23 cellular contexts compared by ENCODE assay signal in the genomic region with DNA sequence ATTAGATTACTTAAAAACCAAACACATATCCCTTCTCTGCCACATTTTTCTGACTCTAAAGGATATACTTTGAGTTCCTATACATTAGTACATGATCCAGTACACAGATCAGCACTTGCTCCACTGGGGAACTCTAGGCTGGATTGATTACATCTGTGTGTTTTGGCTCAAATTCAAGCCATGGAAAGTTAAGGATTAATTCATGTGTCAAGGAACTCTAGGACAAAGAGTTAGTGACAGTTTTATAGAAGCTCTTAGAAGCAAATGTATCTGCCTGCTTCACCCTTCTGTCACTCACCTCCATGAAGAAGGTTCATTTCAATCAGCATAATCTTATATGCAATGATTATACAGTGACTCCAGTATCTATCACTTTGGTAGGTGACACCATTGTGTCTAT. TPM values are rescaled to one million over a fixed set of nuclear protein-coding genes. Genes with fewer than 3 reads are reported as not detected.
A peak's percentile ranks its signal among the peaks of the same experiment; 100 is the strongest.
DNase-seq lines count a peak whose midpoint lies in the region; ATAC-seq, FAIRE-seq and TF ChIP-seq lines count a peak whose summit lies in the region.
"Had no signal": no experiment of that assay in that cellular context is flagged by ENCODE, and none has a peak within 500 bp of the region (broad histone marks: within the 10 kb centered on the region; RNA-seq: fewer than 3 reads in every experiment).

No MANE protein-coding gene starts in this region.

- intact Hi-C loops in K562 (cut with micrococcal nuclease), result no loop called here

- TF ChIP-seq CTCF in A549 (IDR thresholded peaks at IDR 0.05), result no peak
- no peak for TF ChIP-seq CTCF in K562 (IDR thresholded peaks at IDR 0.05 in 2 of 3, conservative IDR thresholded peaks at IDR 0.05 in 1 of 3; ENCODE audit: insufficient read depth in 2 of 3, low read depth in 1 of 3, low read length in 3 of 3)
- no peak for TF ChIP-seq CTCF in endothelial cell (IDR thresholded peaks at IDR 0.05; ENCODE audit: unreplicated experiment)
- no peak for TF ChIP-seq CTCF in GM13977 (IDR thresholded peaks at IDR 0.05; ENCODE audit: extremely low read depth, insufficient read depth, missing control alignments)

- no peak for ATAC-seq in A549
- ATAC-seq in K562, result no peak
- ATAC-seq in HG03097 (IDR thresholded peaks at IDR 0.05; ENCODE audit: low FRiP score, unreplicated experiment), result no peak
- no peak for ATAC-seq in HG02759 (IDR thresholded peaks at IDR 0.05; ENCODE audit: unreplicated experiment)
- ATAC-seq: activated CD8-positive, alpha-beta T cell treated with anti-CD3 and anti-CD28 coated beads, Interleukin-2, amount 10 ng/mL, durations not matched to agents 7 days and 5 days; natural killer cell treated with Interleukin-12 subunit alpha and Interleukin-12 subunit beta and Interleukin-15 and Interleukin-18, amount 100 ng/mL, for 72 hours; sciatic nerve had no signal

- CTCF ChIA-PET in A549 (lab: Yijun Ruan, JAX) (no interaction called here), K562 (lab: Yijun Ruan, JAX; ENCODE audit: low intra/inter-chr PET ratio) (no interaction called here)

- H3K4me2 ChIP-seq in A549 (peak overlapping the region; percentile 27; the same call in 2 of the 3 replicates), K562 (ENCODE audit: insufficient read depth, low read length) (no peak overlapping the region)

- POLR2A ChIA-PET in A549 (lab: Yijun Ruan, JAX), result no interaction called here
- POLR2A ChIA-PET in K562 (lab: Yijun Ruan, JAX), result no interaction called here

- no peaks in the 10 kb centered on the region for H3K27me3 ChIP-seq in K562 (ENCODE audit: control insufficient read depth in 2 of 2, insufficient read depth in 2 of 2, low read length in 2 of 2)

- no peak for TF ChIP-seq RAD21 in A549 (conservative IDR thresholded peaks at IDR 0.05 in 1 of 2, IDR thresholded peaks at IDR 0.05 in 1 of 2)
- no peak for TF ChIP-seq RAD21 in K562 (CRISPR knock-in tag; conservative IDR thresholded peaks at IDR 0.05 in 1 of 2, IDR thresholded peaks at IDR 0.05 in 1 of 2)

- H3K27ac Mint-ChIP-seq in endothelial cell (ENCODE audit: unreplicated experiment), result no peak overlapping the region
- H3K27ac Mint-ChIP-seq: activated CD8-positive, alpha-beta T cell treated with anti-CD3 and anti-CD28 coated beads, Interleukin-2, amount 10 ng/mL, durations not matched to agents 7 days and 5 days; activated T-cell treated with anti-CD3 and anti-CD28 coated beads, Interleukin-2, amount 50 U/mL, for 24 hours; natural killer cell treated with Interleukin-12 subunit alpha and Interleukin-12 subunit beta and Interleukin-15 and Interleukin-18, amount 100 ng/mL, for 72 hours had no signal

- H3K9me1 ChIP-seq in K562 (ENCODE audit: control insufficient read depth, insufficient read depth, low read length), result no peaks in the 10 kb centered on the region

- H3K9me3 Mint-ChIP-seq in endothelial cell (ENCODE audit: unreplicated experiment), result no peaks in the 10 kb centered on the region
- H3K9me3 Mint-ChIP-seq: activated T-cell treated with anti-CD3 and anti-CD28 coated beads, Interleukin-2, amount 50 U/mL, for 24 hours; natural killer cell treated with Interleukin-12 subunit alpha and Interleukin-12 subunit beta and Interleukin-15 and Interleukin-18, amount 100 ng/mL, for 72 hours had no signal

- no peak overlapping the region for H3K27ac ChIP-seq in A549
- no peak overlapping the region for H3K27ac ChIP-seq in K562 (ENCODE audit: extremely low read depth, low read depth, low read length)

- DNase-seq in A549 (ENCODE audit: low read depth in 1 of 2, low spot score in 1 of 2) (no peak), HT-29 (ENCODE audit: low spot score) (peak; percentile 85), K562 (ENCODE audit: extremely low read depth in 1 of 4, low spot score in 3 of 4) (no peak), lung microvascular endothelial cell (ENCODE audit: low read depth in 2 of 2) (peak; percentile 19 to 22), endothelial cell (ENCODE audit: low spot score) (no peak), GM13977 (ENCODE audit: low spot score) (no peak)
- DNase-seq: activated CD4-positive, alpha-beta T cell treated with anti-CD3 and anti-CD28 coated beads for 1 hour; activated CD8-positive, alpha-beta T cell treated with anti-CD3 and anti-CD28 coated beads, Interleukin-2, amount 10 ng/mL, durations not matched to agents 7 days and 5 days; activated T-cell treated with anti-CD3 and anti-CD28 coated beads, Interleukin-2, amount 50 U/mL, for 24 hours; C1 segment of cervical spinal cord; Calu3; H7; kidney; NCI-H1105 treated with DMSO at 0.1 percent for 48 hours; NCI-H2081 treated with DMSO at 0.1 percent for 48 hours; NCI-H510A; Right ventricle myocardium superior; SW 1271 had no signal

- BruUV-seq in K562 (replicated peaks; lab: Mats Ljungman, UMichigan), result no TSS peak

- H3K9me3 ChIP-seq in A549 (no peaks in the 10 kb centered on the region), K562 (replicated peaks; ENCODE audit: control insufficient read depth, insufficient read depth, low read depth, low read length) (no peaks in the 10 kb centered on the region)

- no peak overlapping the region for H2AFZ ChIP-seq in K562 (ENCODE audit: low read depth, low read length)

- peaks cover 21% of the 10 kb centered on the region for H3K4me1 ChIP-seq in A549
- peaks cover 0 to 7% of the 10 kb centered on the region in 2 experiments; a peak in 1 of 5 replicates for H3K4me1 ChIP-seq in K562 (replicated peaks in 1 of 2; ENCODE audit: control insufficient read depth in 2 of 2, insufficient read depth in 2 of 2, low read length in 2 of 2)

- H3K36me3 ChIP-seq in K562 (ENCODE audit: control insufficient read depth, insufficient read depth, low read length), result no peaks in the 10 kb centered on the region

- no peaks in the 10 kb centered on the region for H4K20me1 ChIP-seq in K562 (replicated peaks; ENCODE audit: control insufficient read depth, insufficient read depth, low read length)

- TF ChIP-seq POLR2A in A549 (IDR thresholded peaks at IDR 0.05; ENCODE audit: low read length) (no peak), K562 (conservative IDR thresholded peaks at IDR 0.05) (no peak)

- in situ Hi-C loops in K562 (cut with MboI), result no loop called here
- in situ Hi-C loops in GM13977 (cut with MboI; ENCODE audit: low pct_unique_long_range_greater_than_20kb, low sequenced_read_pairs, unreplicated experiment), result no loop called here

- FAIRE-seq in A549 (lab: Jason Lieb, UNC), result no peak
- FAIRE-seq in K562 (lab: Jason Lieb, UNC), result no peak
- FAIRE-seq: kidney, TTC549 had no signal

- H3K9ac ChIP-seq in K562 (ENCODE audit: insufficient read depth in 1 of 2, low read depth in 2 of 2, low read length in 2 of 2), result no peak overlapping the region

- TF ChIP-seq EP300 in A549 (IDR thresholded peaks at IDR 0.05) (no peak), K562 (IDR thresholded peaks at IDR 0.05; ENCODE audit: low read length) (no peak)

- H3K36me3 Mint-ChIP-seq in endothelial cell (ENCODE audit: low read depth, unreplicated experiment), result no peaks in the 10 kb centered on the region
- H3K36me3 Mint-ChIP-seq: natural killer cell treated with Interleukin-12 subunit alpha and Interleukin-12 subunit beta and Interleukin-15 and Interleukin-18, amount 100 ng/mL, for 72 hours had no signal

- H3K4me3 ChIP-seq in A549, result no peak overlapping the region
- H3K4me3 ChIP-seq in K562, result no peak overlapping the region

- peaks cover 10% of the 10 kb centered on the region for H3K79me2 ChIP-seq in K562 (ENCODE audit: control insufficient read depth, insufficient read depth, low read length)

- H3K27me3 Mint-ChIP-seq in endothelial cell (ENCODE audit: unreplicated experiment), result peaks cover 4% of the 10 kb centered on the region
- H3K27me3 Mint-ChIP-seq: activated T-cell treated with anti-CD3 and anti-CD28 coated beads, Interleukin-2, amount 50 U/mL, for 24 hours; natural killer cell treated with Interleukin-12 subunit alpha and Interleukin-12 subunit beta and Interleukin-15 and Interleukin-18, amount 100 ng/mL, for 72 hours had no signal

- H3K4me3 Mint-ChIP-seq in endothelial cell (ENCODE audit: unreplicated experiment), result no peak overlapping the region
- H3K4me3 Mint-ChIP-seq: activated CD8-positive, alpha-beta T cell treated with anti-CD3 and anti-CD28 coated beads, Interleukin-2, amount 10 ng/mL, durations not matched to agents 7 days and 5 days; activated T-cell treated with anti-CD3 and anti-CD28 coated beads, Interleukin-2, amount 50 U/mL, for 24 hours; natural killer cell treated with Interleukin-12 subunit alpha and Interleukin-12 subunit beta and Interleukin-15 and Interleukin-18, amount 100 ng/mL, for 72 hours had no signal

- peaks cover 4% of the 10 kb centered on the region for H3K4me1 Mint-ChIP-seq in endothelial cell (ENCODE audit: unreplicated experiment)

RNA-seq across cellular contexts. Expression of gene SCFD2, which starts 43.2 kb away (rescaled TPM):
- polyA plus RNA-seq in A549 (2011; rRNA removed) (10.8 and 12.1 TPM in 2 replicates), A549 (2017; fragmentation: RNase III; extraction: RNeasy Plus Mini Kit Qiagen cat#74134 plus additional on column Dnase treatment) (7.6 to 8.2 TPM (median 7.7 TPM) in 3 replicates), K562 (2011; rRNA removed) (18.1 and 24.4 TPM in 2 replicates), K562 (2014; fragmentation: Illumina TruSeq; extraction: Trizol) (17.2 and 20.7 TPM in 2 replicates), K562 (2014; fragmentation: Nextera tagmentation; extraction: Ambion mirVana) (1 to 10 TPM; 5.7 to 7.4 TPM), K562 (2014; rRNA removed) (19.9 and 23.9 TPM in 2 replicates)
- polyA plus RNA-seq in A549 (2012; cell fraction: cytosol; rRNA removed), result 12.6 and 12.8 TPM in 2 replicates
- polyA plus RNA-seq in A549 (2012; cell fraction: nucleus; rRNA removed), result 16.8 and 20.2 TPM in 2 replicates
- polyA minus RNA-seq in A549 (2011; rRNA and poly(A)+ RNA removed), result 36.0 and 40.2 TPM in 2 replicates
- total RNA-seq in HT-29 (2014; rRNA removed; shearing (Covaris generic)), result 32.7 and 33.1 TPM in 2 replicates
- total RNA-seq in K562 (2011; cell fraction: chromatin; rRNA removed; ENCODE audit: low replicate concordance), result 83.4 and 106 TPM in 2 replicates
- 65.0 and 69.3 TPM in 2 replicates for total RNA-seq in K562 (2011; cell fraction: nucleolus; rRNA removed)
- 53.5 and 63.7 TPM in 2 replicates for total RNA-seq in K562 (2011; cell fraction: nucleoplasm; rRNA removed)
- total RNA-seq in K562 (2014; rRNA removed) (30.3 and 32.6 TPM in 2 replicates), K562 (2014; rRNA removed; fragmentation: Illumina TruSeq; extraction: Trizol) (20.7 and 22.8 TPM in 2 replicates), K562 (2015; rRNA removed; fragmentation: Illumina TruSeq; extraction: Trizol) (26.2 and 29.2 TPM in 2 replicates), K562 (2021) (29.7 and 30.3 TPM in 2 replicates), lung microvascular endothelial cell (6.8 and 11.3 TPM in 2 replicates), endothelial cell (ENCODE audit: unreplicated experiment) (13.6 TPM)
- 18.7 and 32.1 TPM in 2 replicates for polyA plus RNA-seq in K562 (2011; cell fraction: cytosol; rRNA removed)
- polyA plus RNA-seq in K562 (2011; cell fraction: nucleus; rRNA removed), result 23.8 and 25.6 TPM in 2 replicates
- 12.4 and 21.9 TPM in 2 replicates for polyA plus RNA-seq in K562 (2012)
- 58.2 and 59.2 TPM in 2 replicates for polyA minus RNA-seq in K562 (2011; rRNA and poly(A)+ RNA removed)
- 14.2 and 21.4 TPM in 2 replicates for polyA minus RNA-seq in K562 (2011; cell fraction: cytosol; rRNA and poly(A)+ RNA removed)
- polyA minus RNA-seq in K562 (2011; cell fraction: nucleus; rRNA and poly(A)+ RNA removed), result 79.8 and 98.5 TPM in 2 replicates

RNA-seq across cellular contexts. Expression of gene FIP1L1, which starts 54.7 kb away (rescaled TPM):
- polyA plus RNA-seq in A549 (2011; rRNA removed), result 26.9 and 27.9 TPM in 2 replicates
- polyA plus RNA-seq in A549 (2012; cell fraction: cytosol; rRNA removed), result 12.0 and 12.2 TPM in 2 replicates
- polyA plus RNA-seq in A549 (2012; cell fraction: nucleus; rRNA removed), result 9.9 and 19.2 TPM in 2 replicates
- polyA plus RNA-seq in A549 (2017; fragmentation: RNase III; extraction: RNeasy Plus Mini Kit Qiagen cat#74134 plus additional on column Dnase treatment), result 38.4 to 40.5 TPM (median 39.0 TPM) in 3 replicates
- 27.6 and 29.3 TPM in 2 replicates for polyA minus RNA-seq in A549 (2011; rRNA and poly(A)+ RNA removed)
- total RNA-seq in HT-29 (2014; rRNA removed; shearing (Covaris generic)), result 29.7 and 34.6 TPM in 2 replicates
- total RNA-seq in K562 (2011; cell fraction: chromatin; rRNA removed; ENCODE audit: low replicate concordance), result 47.3 and 112 TPM in 2 replicates
- total RNA-seq in K562 (2011; cell fraction: nucleolus; rRNA removed), result 26.2 and 27.8 TPM in 2 replicates
- total RNA-seq in K562 (2011; cell fraction: nucleoplasm; rRNA removed), result 57.4 and 93.0 TPM in 2 replicates
- 72.0 and 78.8 TPM in 2 replicates for total RNA-seq in K562 (2014; rRNA removed)
- total RNA-seq in K562 (2014; rRNA removed; fragmentation: Illumina TruSeq; extraction: Trizol), result 132 and 156 TPM in 2 replicates
- 130 and 133 TPM in 2 replicates for total RNA-seq in K562 (2015; rRNA removed; fragmentation: Illumina TruSeq; extraction: Trizol)
- total RNA-seq in K562 (2021), result 72.3 and 74.8 TPM in 2 replicates
- polyA plus RNA-seq in K562 (2011; rRNA removed), result 26.9 and 34.6 TPM in 2 replicates
- 22.9 and 30.1 TPM in 2 replicates for polyA plus RNA-seq in K562 (2011; cell fraction: cytosol; rRNA removed)
- 44.2 and 44.3 TPM in 2 replicates for polyA plus RNA-seq in K562 (2011; cell fraction: nucleus; rRNA removed)
- 56.6 and 70.9 TPM in 2 replicates for polyA plus RNA-seq in K562 (2012)
- 122 and 137 TPM in 2 replicates for polyA plus RNA-seq in K562 (2014; fragmentation: Illumina TruSeq; extraction: Trizol)
- 10 to 100 TPM; 35.3 TPM for polyA plus RNA-seq in K562 (2014; fragmentation: Nextera tagmentation; extraction: Ambion mirVana)
- 59.3 and 67.0 TPM in 2 replicates for polyA plus RNA-seq in K562 (2014; rRNA removed)
- polyA minus RNA-seq in K562 (2011; rRNA and poly(A)+ RNA removed), result 69.6 and 76.5 TPM in 2 replicates
- polyA minus RNA-seq in K562 (2011; cell fraction: cytosol; rRNA and poly(A)+ RNA removed), result 24.6 and 24.7 TPM in 2 replicates
- polyA minus RNA-seq in K562 (2011; cell fraction: nucleus; rRNA and poly(A)+ RNA removed), result 61.9 and 94.4 TPM in 2 replicates
- 37.9 and 61.3 TPM in 2 replicates for total RNA-seq in lung microvascular endothelial cell
- 55.6 TPM for total RNA-seq in endothelial cell (ENCODE audit: unreplicated experiment)

Comparison
In these comparisons a context has a peak if more than half of its experiments do, and no peak if none do; other contexts are left out.
1. DNase-seq: peak in HT-29 (single experiment) and lung microvascular endothelial cell (2 of 2); none in A549 (0 of 2), K562 (0 of 4), endothelial cell (single experiment) and GM13977 (single experiment).